ENCODE assay signal across 8 cellular contexts in genomic region chr11:72812604-72812967, GRCh38.
A peak's percentile ranks its signal among the peaks of the same experiment; 100 is the strongest.
DNase-seq lines count a peak whose midpoint lies in the region; ATAC-seq and TF ChIP-seq lines count a peak whose summit lies in the region.

No MANE protein-coding gene starts in this region.

- H3K36me3 ChIP-seq in adipocyte (ENCODE audit: control insufficient read depth, insufficient read depth, low read length, severe bottlenecking) (peaks cover 4% of the 10 kb centered on the region), muscle layer of duodenum (ENCODE audit: control insufficient read depth in 1 of 2, insufficient read depth in 2 of 2, low read length in 2 of 2) (peaks cover 5 to 21% of the 10 kb centered on the region in 2 donors)

- no peaks in the 10 kb centered on the region for H3K27me3 ChIP-seq in adipocyte (replicated peaks; ENCODE audit: control insufficient read depth, insufficient read depth, low read length)
- no peaks in the 10 kb centered on the region for H3K27me3 ChIP-seq in muscle layer of duodenum (ENCODE audit: low read depth, low read length)

- peaks cover 31% of the 10 kb centered on the region for H3K4me1 ChIP-seq in adipocyte (ENCODE audit: control insufficient read depth, insufficient read depth, low read length)
- H3K4me1 ChIP-seq in muscle layer of duodenum (ENCODE audit: control insufficient read depth in 1 of 2, insufficient read depth in 2 of 2, low read length in 2 of 2), result peaks cover 9 to 39% of the 10 kb centered on the region in 2 donors

- H3K9me3 ChIP-seq in adipocyte (ENCODE audit: control insufficient read depth, low read length) (no peaks in the 10 kb centered on the region), muscle layer of duodenum (ENCODE audit: control insufficient read depth in 1 of 2, low read length in 2 of 2) (no peaks in the 10 kb centered on the region)

- peak overlapping the region; percentile 80 for H3K27ac ChIP-seq in muscle layer of duodenum (ENCODE audit: low read length)

- TF ChIP-seq CTCF in GM12875 (IDR thresholded peaks at IDR 0.05; ENCODE audit: borderline replicate concordance, insufficient read depth, low read depth, low read length), result no peak

- H3K4me3 ChIP-seq in GM12875 (ENCODE audit: low read depth, low read length), result peak overlapping the region; percentile 87
- peak overlapping the region; percentile 92 for H3K4me3 ChIP-seq in adipocyte (ENCODE audit: low read length)
- H3K4me3 ChIP-seq in muscle layer of duodenum (ENCODE audit: low read depth in 1 of 2, low read length in 2 of 2), result peak overlapping the region; percentile 94 to 99

- peak overlapping the region; percentile 5 for H3K9ac ChIP-seq in adipocyte (ENCODE audit: low read length)

- ATAC-seq in HG02798 (IDR thresholded peaks at IDR 0.05; ENCODE audit: poor library complexity, unreplicated experiment) (no peak), GM19035 (IDR thresholded peaks at IDR 0.05; ENCODE audit: unreplicated experiment) (no peak), HG03521 (IDR thresholded peaks at IDR 0.05; ENCODE audit: unreplicated experiment) (no peak)

- DNase-seq in NCI-H2029 treated with DMSO at 0.1 percent for 48 hours (lab: John Stamatoyannopoulos, UW) (peak; percentile 31), adipocyte (ENCODE audit: low read depth) (no peak), OCI-M1 (lab: John Stamatoyannopoulos, UW) (no peak)
